ENCODE assay signal across 1 cellular context in genomic region chr11:17389205-17389956, GRCh38.
TF ChIP-seq lines count a peak whose summit lies in the region.

No MANE protein-coding gene starts in this region.

TF ChIP-seq in HepG2, 621 proteins besides CTCF, POLR2A, EP300 and RAD21 (continued from another document and continues in another):
- no peak for TF ChIP-seq BATF2 (CRISPR knock-in tag; IDR thresholded peaks at IDR 0.05)
- TF ChIP-seq GATAD2A (CRISPR knock-in tag; IDR thresholded peaks at IDR 0.05) = 0 out of 2 replicates have a peak, but pooled peaks have one; percentile 36
- TF ChIP-seq ZNF543 (CRISPR knock-in tag; IDR thresholded peaks at IDR 0.05) = 0 out of 2 replicates have a peak, but pooled peaks have one; percentile 35
- TF ChIP-seq POGK (CRISPR knock-in tag; conservative IDR thresholded peaks at IDR 0.05) = peak; percentile 59; the same call in 1 of the 2 replicates
- TF ChIP-seq CEBPB (IDR thresholded peaks at IDR 0.05; ENCODE audit: borderline replicate concordance, low read depth, low read length) = no peak
- TF ChIP-seq ASH2L (IDR thresholded peaks at IDR 0.05; ENCODE audit: insufficient read length, low read depth, low read length) = peak; percentile 67
- TF ChIP-seq ZNF350 (CRISPR knock-in tag; IDR thresholded peaks at IDR 0.05; ENCODE audit: borderline replicate concordance, low read depth) = peak; percentile 29; the same call in 1 of the 2 replicates
- TF ChIP-seq THAP11 (CRISPR knock-in tag; IDR thresholded peaks at IDR 0.05) = 0 out of 2 replicates have a peak, but pooled peaks have one; percentile 19
- TF ChIP-seq NR0B2 (CRISPR knock-in tag; IDR thresholded peaks at IDR 0.05) = 0 out of 2 replicates have a peak, but pooled peaks have one; percentile 18
- TF ChIP-seq ELF3 (CRISPR knock-in tag; IDR thresholded peaks at IDR 0.05) = 0 out of 2 replicates have a peak, but pooled peaks have one; percentile 21
- TF ChIP-seq ZBTB49 (CRISPR knock-in tag; IDR thresholded peaks at IDR 0.05; ENCODE audit: borderline replicate concordance) = peak; percentile 69; the same call in 1 of the 2 replicates
- peak; percentile 39; the same call in 1 of the 2 replicates for TF ChIP-seq ARNTL (CRISPR knock-in tag; IDR thresholded peaks at IDR 0.05)
- TF ChIP-seq KDM4B (CRISPR knock-in tag; IDR thresholded peaks at IDR 0.05) = 0 out of 2 replicates have a peak, but pooled peaks have one; percentile 15
- TF ChIP-seq BORCS8-MEF2B (CRISPR knock-in tag; IDR thresholded peaks at IDR 0.05) = 0 out of 2 replicates have a peak, but pooled peaks have one; percentile 59
- peak; percentile 43; the same call in 1 of the 2 replicates for TF ChIP-seq ZNF687 (CRISPR knock-in tag; IDR thresholded peaks at IDR 0.05)
- no peak for TF ChIP-seq CERS6 (CRISPR knock-in tag; IDR thresholded peaks at IDR 0.05)
- TF ChIP-seq CBX2 (IDR thresholded peaks at IDR 0.05; ENCODE audit: low read depth, low read length) = no peak
- TF ChIP-seq CBX2 (CRISPR knock-in tag; IDR thresholded peaks at IDR 0.05; ENCODE audit: low read depth) = no peak
- TF ChIP-seq XRCC5 (optimal IDR thresholded peaks at IDR 0.05; ENCODE audit: low read length) = peak; percentile 73
- no peak for TF ChIP-seq ZBTB40 (IDR thresholded peaks at IDR 0.05)
- TF ChIP-seq ZBTB40 (CRISPR knock-in tag; IDR thresholded peaks at IDR 0.05) = no peak
- TF ChIP-seq YY1 (IDR thresholded peaks at IDR 0.05; ENCODE audit: insufficient read depth, insufficient replicate concordance, low read depth, low read length) = peak; percentile 13
- TF ChIP-seq RFX5 (IDR thresholded peaks at IDR 0.05; ENCODE audit: low read depth, low read length) = no peak
- TF ChIP-seq SRSF9 (IDR thresholded peaks at IDR 0.05; ENCODE audit: borderline replicate concordance, insufficient read depth, low read depth, low read length, poor library complexity, severe bottlenecking) = no peak
- TF ChIP-seq ZNF784 (CRISPR knock-in tag; IDR thresholded peaks at IDR 0.05; ENCODE audit: borderline replicate concordance) = no peak
- peak; percentile 57 for TF ChIP-seq PHF8 (CRISPR knock-in tag; IDR thresholded peaks at IDR 0.05)
- no peak for TF ChIP-seq TBP (CRISPR knock-in tag; IDR thresholded peaks at IDR 0.05)
- peak; percentile 95 for TF ChIP-seq ZNF281 (CRISPR knock-in tag; IDR thresholded peaks at IDR 0.05; ENCODE audit: borderline replicate concordance)
- TF ChIP-seq U2AF2 (IDR thresholded peaks at IDR 0.05; ENCODE audit: low read depth, low read length) = no peak
- peak; percentile 43; the same call in 1 of the 2 replicates for TF ChIP-seq ZMYM4 (CRISPR knock-in tag; IDR thresholded peaks at IDR 0.05)
- no peak for TF ChIP-seq RORA (CRISPR knock-in tag; IDR thresholded peaks at IDR 0.05)
- TF ChIP-seq BRCA1 (CRISPR knock-in tag; IDR thresholded peaks at IDR 0.05) = no peak
